ENCODE assay signal across 8 cellular contexts in genomic region chr6:35259946-35260626, GRCh38. TPM values are rescaled to one million over a fixed set of nuclear protein-coding genes. Genes with fewer than 3 reads are reported as not detected.
DNase-seq lines count a peak whose midpoint lies in the region; ATAC-seq and TF ChIP-seq lines count a peak whose summit lies in the region.

No MANE protein-coding gene starts in this region.

- peak overlapping the region; percentile 86 for H3K27ac Mint-ChIP-seq in activated CD4-positive, alpha-beta T cell treated with anti-CD3 and anti-CD28 coated beads, Interleukin-2, amount 10 ng/mL, durations not matched to agents 24 days and 14 days

- ATAC-seq in lower lobe of right lung, result peak; percentile 84 to 86

- peak overlapping the region; percentile 96 for H3K4me3 Mint-ChIP-seq in activated CD4-positive, alpha-beta T cell treated with anti-CD3 and anti-CD28 coated beads, Interleukin-2, amount 10 ng/mL, durations not matched to agents 24 days and 14 days

- no peaks in the 10 kb centered on the region for H3K36me3 Mint-ChIP-seq in activated CD4-positive, alpha-beta T cell treated with anti-CD3 and anti-CD28 coated beads, Interleukin-2, amount 10 ng/mL, durations not matched to agents 24 days and 14 days (ENCODE audit: low read depth)

- H3K27ac ChIP-seq in coronary artery (peak overlapping the region; percentile 84 to 98), lower lobe of right lung (peak overlapping the region; percentile 98)

- TF ChIP-seq CTCF in GM12875 (IDR thresholded peaks at IDR 0.05; ENCODE audit: borderline replicate concordance, insufficient read depth, low read depth, low read length), result no peak
- TF ChIP-seq CTCF in HFF-Myc (IDR thresholded peaks at IDR 0.05; ENCODE audit: low read depth, low read length, missing control alignments), result no peak
- TF ChIP-seq CTCF in coronary artery (IDR thresholded peaks at IDR 0.05), result no peak
- TF ChIP-seq CTCF in lower lobe of right lung (IDR thresholded peaks at IDR 0.05), result no peak

- no peaks in the 10 kb centered on the region for H3K9me3 Mint-ChIP-seq in activated CD4-positive, alpha-beta T cell treated with anti-CD3 and anti-CD28 coated beads, Interleukin-2, amount 10 ng/mL, durations not matched to agents 24 days and 14 days

- H3K27me3 Mint-ChIP-seq in activated CD4-positive, alpha-beta T cell treated with anti-CD3 and anti-CD28 coated beads, Interleukin-2, amount 10 ng/mL, durations not matched to agents 24 days and 14 days, result no peaks in the 10 kb centered on the region

- H3K27me3 ChIP-seq in lower lobe of right lung (ENCODE audit: low read depth), result no peaks in the 10 kb centered on the region

- H3K4me1 Mint-ChIP-seq in activated CD4-positive, alpha-beta T cell treated with anti-CD3 and anti-CD28 coated beads, Interleukin-2, amount 10 ng/mL, durations not matched to agents 24 days and 14 days, result peaks cover 27% of the 10 kb centered on the region

- intact Hi-C loops in activated CD4-positive, alpha-beta T cell treated with anti-CD3 and anti-CD28 coated beads, Interleukin-2, amount 10 ng/mL, durations not matched to agents 24 days and 14 days (cut with micrococcal nuclease), result loop anchor here (1.0 to 2.0 kb wide), 2 partner anchors 39 to 372 kb away; partner anchors contain the start of gene TAF11
- intact Hi-C loops in lower lobe of right lung (cut with DNase I), result no loop called here

- DNase-seq in HFF-Myc (ENCODE audit: extremely low read depth, low read depth) (no peak), NCI-H146 (lab: John Stamatoyannopoulos, UW) (peak; percentile 62), coronary artery (ENCODE audit: low spot score) (peak; percentile 85), lower lobe of right lung (peak; percentile 83), NCI-H2107 (lab: John Stamatoyannopoulos, UW) (no peak)
- peak; percentile 90 for DNase-seq in activated CD4-positive, alpha-beta T cell treated with anti-CD3 and anti-CD28 coated beads, Interleukin-2, amount 10 ng/mL, durations not matched to agents 24 days and 14 days
- DNase-seq in stimulated activated CD4-positive, alpha-beta T cell treated with anti-CD3 and anti-CD28 coated beads, TNF-alpha, amount 100 ng/mL, for 24 hours (ENCODE audit: low read depth in 3 of 3), result peak; percentile 27 to 75 (median 49)

- H3K36me3 ChIP-seq in lower lobe of right lung, result no peaks in the 10 kb centered on the region

- H3K4me3 ChIP-seq in GM12875 (ENCODE audit: low read depth, low read length) (peak overlapping the region; percentile 67), HFF-Myc (replicated peaks; ENCODE audit: low read depth, low read length) (peak overlapping the region; percentile 61), coronary artery (peak overlapping the region; percentile 95), lower lobe of right lung (peak overlapping the region; percentile 77)

- no peaks in the 10 kb centered on the region for H3K9me3 ChIP-seq in lower lobe of right lung

- peaks cover 39% of the 10 kb centered on the region for H3K4me1 ChIP-seq in lower lobe of right lung

RNA-seq across cellular contexts. Expression of gene ZNF76, which starts 0.6 kb away (rescaled TPM):
- 31.0 and 31.4 TPM in 2 replicates for total RNA-seq in activated CD4-positive, alpha-beta T cell treated with anti-CD3 and anti-CD28 coated beads, Interleukin-2, amount 10 ng/mL, durations not matched to agents 24 days and 14 days
- 39.4 TPM for total RNA-seq in lower lobe of right lung

RNA-seq across cellular contexts. Expression of gene DEF6, which starts 37.5 kb away (rescaled TPM):
- total RNA-seq in activated CD4-positive, alpha-beta T cell treated with anti-CD3 and anti-CD28 coated beads, Interleukin-2, amount 10 ng/mL, durations not matched to agents 24 days and 14 days, result 103 and 113 TPM in 2 replicates
- total RNA-seq in lower lobe of right lung, result 21.5 TPM

RNA-seq across cellular contexts. Expression of gene SCUBE3, which starts 46.3 kb away (rescaled TPM):
- 0.02 and 0.07 TPM in 2 replicates for total RNA-seq in activated CD4-positive, alpha-beta T cell treated with anti-CD3 and anti-CD28 coated beads, Interleukin-2, amount 10 ng/mL, durations not matched to agents 24 days and 14 days
- 0.56 TPM for total RNA-seq in lower lobe of right lung

Comparison
In these comparisons a context has a peak if more than half of its experiments do, and no peak if none do; other contexts are left out.
1. DNase-seq: peak in NCI-H146 (single experiment), activated CD4-positive, alpha-beta T cell treated with anti-CD3 and anti-CD28 coated beads, Interleukin-2, amount 10 ng/mL, durations not matched to agents 24 days and 14 days (single experiment), coronary artery (single experiment), lower lobe of right lung (single experiment) and stimulated activated CD4-positive, alpha-beta T cell treated with anti-CD3 and anti-CD28 coated beads, TNF-alpha, amount 100 ng/mL, for 24 hours (3 of 3); none in HFF-Myc (single experiment) and NCI-H2107 (single experiment).
2. Peak in every context shown above with its lines, with median percentiles within 50 percentile points of each other: H3K4me3 ChIP-seq.